ENCODE assay signal across 13 cellular contexts in the genomic region with DNA sequence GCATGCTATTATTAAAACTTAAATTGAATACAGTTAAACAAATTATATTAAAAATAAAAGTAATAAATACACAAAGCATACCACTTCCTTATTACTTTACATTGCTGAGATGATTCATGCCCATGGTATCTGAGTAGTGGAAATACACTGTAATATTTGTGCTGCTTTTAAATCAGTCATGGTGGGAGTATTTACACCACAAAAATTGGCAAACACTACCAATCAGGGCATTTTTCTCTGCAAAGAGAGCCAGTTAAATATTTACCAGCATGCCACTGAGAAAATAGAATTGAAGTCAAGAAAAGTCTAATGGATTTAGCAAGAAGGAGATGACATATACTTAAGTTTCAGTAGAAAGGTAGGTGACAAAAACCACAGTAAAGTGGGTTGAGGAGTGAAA. TPM values are rescaled to one million over a fixed set of nuclear protein-coding genes. Genes with fewer than 3 reads are reported as not detected.
A peak's percentile ranks its signal among the peaks of the same experiment; 100 is the strongest.
DNase-seq lines count a peak whose midpoint lies in the region; ATAC-seq and TF ChIP-seq lines count a peak whose summit lies in the region.
"Had no signal": no experiment of that assay in that cellular context is flagged by ENCODE, and none has a peak within 500 bp of the region (broad histone marks: within the 10 kb centered on the region; RNA-seq: fewer than 3 reads in every experiment).

No MANE protein-coding gene starts in this region.

- in situ Hi-C loops in ACHN (cut with HindIII; ENCODE audit: low pct_ligation_motif_present, low pct_unique_long_range_greater_than_20kb, low sequenced_read_pairs) = no loop called here

- no peaks in the 10 kb centered on the region for H3K27me3 ChIP-seq in kidney epithelial cell (ENCODE audit: control insufficient read depth, insufficient read depth, low read length)
- H3K27me3 ChIP-seq: ascending aorta had no signal

- H3K36me3 ChIP-seq in kidney epithelial cell (ENCODE audit: control insufficient read depth, insufficient read depth, low read length) = no peaks in the 10 kb centered on the region
- H3K36me3 ChIP-seq: ascending aorta had no signal

- no peak for ATAC-seq in HG02642 (IDR thresholded peaks at IDR 0.05; ENCODE audit: poor library complexity, unreplicated experiment)

- TF ChIP-seq CTCF in HFF-Myc (IDR thresholded peaks at IDR 0.05; ENCODE audit: low read depth, low read length, missing control alignments) (no peak), kidney epithelial cell (IDR thresholded peaks at IDR 0.05; ENCODE audit: insufficient read depth, low read length, poor library complexity, severe bottlenecking) (no peak)

- DNase-seq in ACHN (peak; percentile 88), HFF-Myc (ENCODE audit: extremely low read depth, low read depth) (peak; percentile 76), amniotic stem cell (lab: John Stamatoyannopoulos, UW) (peak; percentile 35), kidney epithelial cell (ENCODE audit: low read depth) (peak; percentile 83), iPS-NIHi7 (ENCODE audit: extremely low spot score) (no peak), NCI-H1092 (lab: John Stamatoyannopoulos, UW) (no peak)
- DNase-seq in activated naive CD4-positive, alpha-beta T cell treated with anti-CD3 and anti-CD28 coated beads, Interleukin-2, amount 50 U/mL, for 16 hours = no peak
- DNase-seq: activated CD4-positive, alpha-beta T cell treated with anti-CD3 and anti-CD28 coated beads, Interleukin-2, amount 50 U/mL, for 48 hours; NCI-H1930; Right ventricle myocardium superior had no signal

- H3K4me3 ChIP-seq in HFF-Myc (replicated peaks; ENCODE audit: low read depth, low read length) (no peak overlapping the region), kidney epithelial cell (ENCODE audit: low read depth, low read length) (no peak overlapping the region)
- H3K4me3 ChIP-seq: ascending aorta had no signal

RNA-seq across cellular contexts. Expression of a gene that starts 19.6 kb away (rescaled TPM):
- total RNA-seq in kidney epithelial cell = 14.7 and 16.3 TPM in 2 replicates
- total RNA-seq: neural crest cell had no signal

Comparison
In these comparisons a context has a peak if more than half of its experiments do, and no peak if none do; other contexts are left out.
1. DNase-seq: peak in ACHN (single experiment), HFF-Myc (single experiment), amniotic stem cell (single experiment) and kidney epithelial cell (single experiment); none in activated naive CD4-positive, alpha-beta T cell treated with anti-CD3 and anti-CD28 coated beads, Interleukin-2, amount 50 U/mL, for 16 hours (single experiment), iPS-NIHi7 (single experiment) and NCI-H1092 (single experiment).